Comparison of ENCODE assay signal across 15 cellular contexts in genomic region chr7:104963991-104964385, GRCh38. TPM values are rescaled to one million over a fixed set of nuclear protein-coding genes. Genes with fewer than 3 reads are reported as not detected.
DNase-seq lines count a peak whose midpoint lies in the region; ATAC-seq, FAIRE-seq and TF ChIP-seq lines count a peak whose summit lies in the region.
"Had no signal": no experiment of that assay in that cellular context is flagged by ENCODE, and none has a peak within 500 bp of the region (broad histone marks: within the 10 kb centered on the region; RNA-seq: fewer than 3 reads in every experiment).

No MANE protein-coding gene starts in this region.

- no peaks in the 10 kb centered on the region for H3K9me3 ChIP-seq in smooth muscle cell (replicated peaks; ENCODE audit: low read depth)
- H3K9me3 ChIP-seq: adrenal gland had no signal

- in situ Hi-C loops in G401 (cut with HindIII; ENCODE audit: low sequenced_read_pairs), result no loop called here

- H4K20me1 ChIP-seq in KMS-11 (ENCODE audit: insufficient read depth) (no peaks in the 10 kb centered on the region), smooth muscle cell (ENCODE audit: low read depth) (no peaks in the 10 kb centered on the region)

- no peak overlapping the region for H3K4me3 Mint-ChIP-seq in Calu3 (ENCODE audit: low read depth, unreplicated experiment)
- no peak overlapping the region for H3K4me3 Mint-ChIP-seq in naive B cell
- no peak overlapping the region for H3K4me3 Mint-ChIP-seq in stimulated activated naive B cell treated with anti-CD40 and anti-IgM and Interleukin-4, amounts not matched to agents 10 μg/mL and 1 μg/mL and 100 μg/mL, for 72 hours
- H3K4me3 Mint-ChIP-seq: GM23338; stimulated activated memory B cell treated with anti-CD40 and anti-IgM and Interleukin-4, amounts not matched to agents 10 μg/mL and 1 μg/mL and 100 μg/mL, for 72 hours had no signal

- H3K4me3 ChIP-seq in KMS-11 (IDR thresholded peaks at IDR 0.05; ENCODE audit: insufficient read depth, low read depth, low read length), result no peak overlapping the region
- H3K4me3 ChIP-seq in bronchial epithelial cell (ENCODE audit: low read depth, low read length), result no peak overlapping the region
- no peak overlapping the region for H3K4me3 ChIP-seq in smooth muscle cell
- H3K4me3 ChIP-seq: adrenal gland, GM23338, lung had no signal

- H3K36me3 Mint-ChIP-seq in Calu3 (ENCODE audit: insufficient read depth, unreplicated experiment) (no peaks in the 10 kb centered on the region), naive B cell (peaks cover 11 to 12% of the 10 kb centered on the region in 2 donors)
- peaks cover 16 to 32% of the 10 kb centered on the region in 2 donors for H3K36me3 Mint-ChIP-seq in stimulated activated naive B cell treated with anti-CD40 and anti-IgM and Interleukin-4, amounts not matched to agents 10 μg/mL and 1 μg/mL and 100 μg/mL, for 72 hours

- 85% methylated on average over 3 of the region's 3 CpGs for WGBS in smooth muscle cell (ENCODE audit: low lambda C conversion rate)

- TF ChIP-seq CTCF in Calu3 (IDR thresholded peaks at IDR 0.05; ENCODE audit: unreplicated experiment), result no peak
- no peak for TF ChIP-seq CTCF in KMS-11 (conservative IDR thresholded peaks at IDR 0.05; ENCODE audit: low read depth, low read length)
- no peak for TF ChIP-seq CTCF in bronchial epithelial cell (IDR thresholded peaks at IDR 0.05; ENCODE audit: insufficient read depth, low read length, severe bottlenecking)
- no peak for TF ChIP-seq CTCF in smooth muscle cell (IDR thresholded peaks at IDR 0.05; ENCODE audit: borderline replicate concordance, insufficient read depth, poor library complexity, severe bottlenecking)

- H3K27me3 Mint-ChIP-seq in Calu3 (ENCODE audit: unreplicated experiment) (no peaks in the 10 kb centered on the region), naive B cell (no peaks in the 10 kb centered on the region)
- no peaks in the 10 kb centered on the region for H3K27me3 Mint-ChIP-seq in stimulated activated naive B cell treated with anti-CD40 and anti-IgM and Interleukin-4, amounts not matched to agents 10 μg/mL and 1 μg/mL and 100 μg/mL, for 72 hours
- H3K27me3 Mint-ChIP-seq: stimulated activated memory B cell treated with anti-CD40 and anti-IgM and Interleukin-4, amounts not matched to agents 10 μg/mL and 1 μg/mL and 100 μg/mL, for 72 hours had no signal

- no peaks in the 10 kb centered on the region for H3F3A ChIP-seq in smooth muscle cell (ENCODE audit: low read depth)

- H3K36me3 ChIP-seq in KMS-11 (ENCODE audit: insufficient read depth), result no peaks in the 10 kb centered on the region
- H3K36me3 ChIP-seq in bronchial epithelial cell (ENCODE audit: control insufficient read depth, insufficient read depth, low read length), result no peaks in the 10 kb centered on the region
- no peaks in the 10 kb centered on the region for H3K36me3 ChIP-seq in smooth muscle cell (ENCODE audit: low read depth)
- H3K36me3 ChIP-seq: adrenal gland had no signal

- CTCF ChIA-PET in Calu3 (lab: Charles Lee), result no interaction called here

- BruUV-seq in Calu3 (replicated peaks; lab: Mats Ljungman, UMichigan), result no TSS peak

- no peak for FAIRE-seq in bronchial epithelial cell (lab: Jason Lieb, UNC)

- peaks cover 82% of the 10 kb centered on the region for H3K4me1 ChIP-seq in KMS-11 (ENCODE audit: low read depth, poor library complexity, severe bottlenecking)
- no peaks in the 10 kb centered on the region for H3K4me1 ChIP-seq in smooth muscle cell (ENCODE audit: low read depth)

- H3K79me2 ChIP-seq in KMS-11 (ENCODE audit: insufficient read depth, low read depth) (no peaks in the 10 kb centered on the region), smooth muscle cell (ENCODE audit: low read depth) (no peaks in the 10 kb centered on the region)

- H3K4me2 ChIP-seq in KMS-11, result peak overlapping the region; percentile 97
- H3K4me2 ChIP-seq in smooth muscle cell, result no peak overlapping the region
- H3K4me2 ChIP-seq: GM23338 had no signal

- no peaks in the 10 kb centered on the region for H3K27me3 ChIP-seq in KMS-11 (ENCODE audit: insufficient read depth, low read depth)
- H3K27me3 ChIP-seq in bronchial epithelial cell (ENCODE audit: control insufficient read depth, insufficient read depth, low read length), result no peaks in the 10 kb centered on the region
- H3K27me3 ChIP-seq in smooth muscle cell (ENCODE audit: low read depth), result no peaks in the 10 kb centered on the region
- H3K27me3 ChIP-seq: adrenal gland had no signal

- H3K4me1 Mint-ChIP-seq in Calu3 (ENCODE audit: low read depth, unreplicated experiment) (no peaks in the 10 kb centered on the region), naive B cell (peaks cover 24 to 42% (median 29%) of the 10 kb centered on the region in 3 donors)
- H3K4me1 Mint-ChIP-seq in stimulated activated naive B cell treated with anti-CD40 and anti-IgM and Interleukin-4, amounts not matched to agents 10 μg/mL and 1 μg/mL and 100 μg/mL, for 72 hours, result peaks cover 32 to 45% of the 10 kb centered on the region in 2 donors
- H3K4me1 Mint-ChIP-seq: GM23338 had no signal

- intact Hi-C loops in Calu3 (cut with micrococcal nuclease; ENCODE audit: unreplicated experiment), result no loop called here

- DNase-seq in Calu3, result no peak
- DNase-seq in bronchial epithelial cell (ENCODE audit: low read depth), result peak; percentile 93
- DNase-seq in naive B cell, result no peak
- no peak for DNase-seq in G401 (ENCODE audit: low spot score)
- no peak for DNase-seq in GM19238 (ENCODE audit: insufficient read length, low spot score)
- no peak for DNase-seq in stimulated activated naive B cell treated with anti-CD40 and anti-IgM and Interleukin-4, amounts not matched to agents 10 μg/mL and 1 μg/mL and 100 μg/mL, for 72 hours
- no peak for DNase-seq in smooth muscle cell (lab: John Stamatoyannopoulos, UW; ENCODE audit: unreplicated experiment)
- DNase-seq: activated CD4-positive, alpha-beta T cell treated with anti-CD3 and anti-CD28 coated beads, Interleukin-2, amount 50 U/mL, for 4 hours; NCI-H1436; stimulated activated CD4-positive, alpha-beta T cell treated with anti-CD3 and anti-CD28 coated beads, Interleukin-12 subunit alpha, Interleukin-12 subunit beta, amount 100 ng/mL, for 4 hours had no signal

- no peak for ATAC-seq in naive B cell (ENCODE audit: low read depth in 2 of 2)
- no peak for ATAC-seq in stimulated activated naive B cell treated with anti-CD40 and anti-IgM and Interleukin-4, amounts not matched to agents 10 μg/mL and 1 μg/mL and 100 μg/mL, for 72 hours (replicated peaks)
- ATAC-seq: GM23338; stimulated activated memory B cell treated with anti-CD40 and anti-IgM and Interleukin-4, amounts not matched to agents 10 μg/mL and 1 μg/mL and 100 μg/mL, for 72 hours had no signal

- H3K9me3 Mint-ChIP-seq in Calu3 (ENCODE audit: low read depth, unreplicated experiment) (no peaks in the 10 kb centered on the region), naive B cell (no peaks in the 10 kb centered on the region)
- H3K9me3 Mint-ChIP-seq in stimulated activated naive B cell treated with anti-CD40 and anti-IgM and Interleukin-4, amounts not matched to agents 10 μg/mL and 1 μg/mL and 100 μg/mL, for 72 hours, result no peaks in the 10 kb centered on the region
- H3K9me3 Mint-ChIP-seq: stimulated activated memory B cell treated with anti-CD40 and anti-IgM and Interleukin-4, amounts not matched to agents 10 μg/mL and 1 μg/mL and 100 μg/mL, for 72 hours had no signal

- peak overlapping the region; percentile 22; the same call in 1 of the 2 replicates for H2AFZ ChIP-seq in KMS-11 (ENCODE audit: low read depth)
- no peak overlapping the region for H2AFZ ChIP-seq in smooth muscle cell (ENCODE audit: low read depth)
- H2AFZ ChIP-seq: GM23338 had no signal

- H3K27ac Mint-ChIP-seq in Calu3 (ENCODE audit: unreplicated experiment) (peak overlapping the region; percentile 54), naive B cell (peak overlapping the region in 5 of 6 donors; percentile 21 to 82 (median 69))
- no peak overlapping the region for H3K27ac Mint-ChIP-seq in stimulated activated naive B cell treated with anti-CD40 and anti-IgM and Interleukin-4, amounts not matched to agents 10 μg/mL and 1 μg/mL and 100 μg/mL, for 72 hours
- H3K27ac Mint-ChIP-seq: GM23338; stimulated activated memory B cell treated with anti-CD40 and anti-IgM and Interleukin-4, amounts not matched to agents 10 μg/mL and 1 μg/mL and 100 μg/mL, for 72 hours had no signal

- peak overlapping the region; percentile 69 for H3K27ac ChIP-seq in KMS-11
- H3K27ac ChIP-seq in smooth muscle cell (ENCODE audit: low read depth), result no peak overlapping the region

- H3K9ac ChIP-seq in KMS-11 (peak overlapping the region; percentile 17; the same call in 1 of the 2 replicates), smooth muscle cell (ENCODE audit: low read depth) (no peak overlapping the region)

RNA-seq across cellular contexts. Expression of gene KMT2E, which starts 50.0 kb away (rescaled TPM):
- total RNA-seq in Calu3 (2022), result 37.7 and 39.1 TPM in 2 replicates
- total RNA-seq in bronchial epithelial cell, result 73.9 and 79.8 TPM in 2 replicates
- 100 to 1,000 TPM; 165 to 343 (median 213) TPM for polyA plus RNA-seq in naive B cell (ENCODE audit: low read depth in 6 of 6)
- total RNA-seq in G401 (2014; rRNA removed; shearing (Covaris generic)), result 15.3 and 29.9 TPM in 2 replicates
- 64.4 and 77.3 TPM in 2 replicates for total RNA-seq in smooth muscle cell
- polyA plus RNA-seq in smooth muscle cell, result 88.1 and 106 TPM in 2 replicates
